16 cellular contexts compared by ENCODE assay signal in genomic region chr10:4057021-4057420, GRCh38.
DNase-seq lines count a peak whose midpoint lies in the region; ATAC-seq and TF ChIP-seq lines count a peak whose summit lies in the region.
"Had no signal": no experiment of that assay in that cellular context is flagged by ENCODE, and none has a peak within 500 bp of the region (broad histone marks: within the 10 kb centered on the region; RNA-seq: fewer than 3 reads in every experiment).

No MANE protein-coding gene starts in this region.

- H3K4me1 ChIP-seq in breast epithelium (no peaks in the 10 kb centered on the region), tibial artery (peaks cover 0 to 64% (median 37%) of the 10 kb centered on the region in 4 donors)
- H3K4me1 ChIP-seq: HAP-1 had no signal

- no peaks in the 10 kb centered on the region for H3K9me3 Mint-ChIP-seq in MCF 10A (ENCODE audit: unreplicated experiment)
- H3K9me3 Mint-ChIP-seq: CD8-positive, alpha-beta T cell had no signal

- no peak for TF ChIP-seq POLR2A in breast epithelium (IDR thresholded peaks at IDR 0.05)

- H3K4me3 Mint-ChIP-seq in MCF 10A (ENCODE audit: unreplicated experiment) = no peak overlapping the region
- H3K4me3 Mint-ChIP-seq: B cell; CD8-positive, alpha-beta T cell had no signal

- CTCF ChIA-PET in MCF 10A (lab: Yijun Ruan, JAX) = interaction anchor here (0.5 kb wide), 1 partner anchor 817 kb away, joined by 3 read pairs; no protein-coding TSS in a partner anchor

- H3K36me3 ChIP-seq in breast epithelium (no peaks in the 10 kb centered on the region), tibial artery (no peaks in the 10 kb centered on the region)
- H3K36me3 ChIP-seq: BLaER1 treated with 17β-estradiol and CSF1 and Interleukin-3, amounts not matched to agents 10 nM and 100 nM; HAP-1 had no signal

- no peaks in the 10 kb centered on the region for H3K36me3 Mint-ChIP-seq in MCF 10A (ENCODE audit: insufficient read depth, unreplicated experiment)
- H3K36me3 Mint-ChIP-seq: CD8-positive, alpha-beta T cell had no signal

- H3K27me3 Mint-ChIP-seq in MCF 10A (ENCODE audit: insufficient read depth, unreplicated experiment) = no peaks in the 10 kb centered on the region
- H3K27me3 Mint-ChIP-seq: B cell had no signal

- no peaks in the 10 kb centered on the region for H3K9me3 ChIP-seq in breast epithelium
- no peaks in the 10 kb centered on the region for H3K9me3 ChIP-seq in tibial artery
- H3K9me3 ChIP-seq: HAP-1 had no signal

- ATAC-seq in GM18517 (IDR thresholded peaks at IDR 0.05; ENCODE audit: unreplicated experiment) = no peak
- ATAC-seq: CD8-positive, alpha-beta T cell had no signal

- H3K27me3 ChIP-seq in breast epithelium = no peaks in the 10 kb centered on the region
- no peaks in the 10 kb centered on the region for H3K27me3 ChIP-seq in tibial artery
- H3K27me3 ChIP-seq: BLaER1 treated with 17β-estradiol and CSF1 and Interleukin-3, amounts not matched to agents 10 nM and 100 nM had no signal

- DNase-seq in MCF 10A (ENCODE audit: unreplicated experiment) = no peak
- no peak for DNase-seq in breast epithelium (ENCODE audit: low spot score in 2 of 2)
- DNase-seq in coronary artery (ENCODE audit: low spot score) = no peak
- DNase-seq in tibial artery = no peak
- DNase-seq in MV-4-11 (lab: John Stamatoyannopoulos, UW) = no peak
- DNase-seq in NCI-H2107 (lab: John Stamatoyannopoulos, UW) = no peak
- DNase-seq: 8988T; Calu3; CD8-positive, alpha-beta T cell; DMS79 treated with DMSO at 0.1 percent for 48 hours; GF-D8 had no signal

- H3K27ac ChIP-seq in breast epithelium (no peak overlapping the region), coronary artery (peak overlapping the region; percentile 0 to 29), tibial artery (peak overlapping the region; percentile 77 to 87)
- H3K27ac ChIP-seq: BLaER1 treated with 17β-estradiol and CSF1 and Interleukin-3, amounts not matched to agents 10 nM and 100 nM; GM23248 had no signal

- TF ChIP-seq CTCF in MCF 10A (IDR thresholded peaks at IDR 0.05; ENCODE audit: unreplicated experiment) (no peak), breast epithelium (IDR thresholded peaks at IDR 0.05) (no peak), coronary artery (IDR thresholded peaks at IDR 0.05) (no peak), tibial artery (IDR thresholded peaks at IDR 0.05) (no peak)

- no TSS peak for BruUV-seq in MCF 10A (replicated peaks; lab: Mats Ljungman, UMichigan)

- peak overlapping the region; percentile 19 for H3K27ac Mint-ChIP-seq in MCF 10A (ENCODE audit: low read depth, unreplicated experiment)
- H3K27ac Mint-ChIP-seq: B cell; CD8-positive, alpha-beta T cell had no signal

- H3K4me1 Mint-ChIP-seq in MCF 10A (ENCODE audit: insufficient read depth, unreplicated experiment) = peaks cover 18% of the 10 kb centered on the region

- POLR2A ChIA-PET in MCF 10A (lab: Yijun Ruan, JAX) = interaction anchor here (0.5 kb wide), 1 partner anchor 76 kb away, joined by 3 read pairs; no protein-coding TSS in a partner anchor

- intact Hi-C loops in MCF 10A (cut with micrococcal nuclease) (no loop called here), breast epithelium (cut with DNase I; ENCODE audit: low total_unique reads) (no loop called here), tibial artery (cut with DNase I; ENCODE audit: low total_unique reads) (loop anchor here (5.0 to 10.0 kb wide), 3 partner anchors 122 to 275 kb away; no protein-coding TSS in a partner anchor)

- no peak overlapping the region for H3K4me3 ChIP-seq in breast epithelium
- H3K4me3 ChIP-seq in coronary artery = no peak overlapping the region
- H3K4me3 ChIP-seq in tibial artery = no peak overlapping the region
- H3K4me3 ChIP-seq: BLaER1 treated with 17β-estradiol and CSF1 and Interleukin-3, amounts not matched to agents 10 nM and 100 nM; GM23248; HAP-1 had no signal

Comparison
In these comparisons a context has a peak if more than half of its experiments do, and no peak if none do; other contexts are left out.
1. H3K27ac ChIP-seq: peak in coronary artery (2 of 2) and tibial artery (2 of 2); none in breast epithelium (0 of 2).